21 cellular contexts compared by ENCODE assay signal in the genomic region with DNA sequence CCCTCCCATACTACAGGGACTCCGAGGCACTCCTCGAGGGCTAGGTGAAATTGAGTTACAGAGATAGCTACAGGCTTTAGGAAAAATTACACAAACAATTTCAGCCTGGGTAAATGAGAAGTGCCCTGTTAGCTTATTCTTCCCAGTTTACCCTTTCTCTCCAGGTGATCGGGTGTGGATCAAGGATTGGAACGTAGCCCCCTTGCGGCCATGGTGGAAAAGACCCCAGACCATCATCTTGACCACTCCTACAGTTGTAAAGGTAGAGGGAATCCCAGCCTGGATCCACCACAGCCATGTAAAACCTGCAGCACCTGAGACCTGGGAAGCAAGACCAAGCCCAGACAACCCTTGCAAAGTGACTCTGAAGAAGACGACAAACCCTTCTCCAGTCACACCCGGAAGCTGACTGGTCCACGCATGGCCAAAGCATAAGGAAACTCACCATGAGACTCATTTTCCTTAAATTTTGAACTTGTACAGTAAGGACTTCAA.
"Had no signal": no experiment of that assay in that cellular context is flagged by ENCODE, and none has a peak within 500 bp of the region (broad histone marks: within the 10 kb centered on the region; RNA-seq: fewer than 3 reads in every experiment).

No MANE protein-coding gene starts in this region.

- H3K36me3 ChIP-seq: neural progenitor cell, prostate gland, sigmoid colon, thoracic aorta, tibial nerve, upper lobe of left lung had no signal

- H3K4me2 ChIP-seq: neural progenitor cell had no signal

- H3K27ac ChIP-seq: coronary artery, neural progenitor cell, parathyroid adenoma, prostate gland, sigmoid colon, thoracic aorta, tibial nerve, upper lobe of left lung had no signal

- H3K9ac ChIP-seq: neural progenitor cell, parathyroid adenoma had no signal

- FAIRE-seq: endometrium, frontal cortex, kidney, urothelium cell line had no signal

- DNase-seq: dermis blood vessel endothelial cell; effector memory CD4-positive, alpha-beta T cell; erythroblast; kidney; mesenchymal stem cell; midbrain; naive thymus-derived CD4-positive, alpha-beta T cell; right cardiac atrium; sigmoid colon; stimulated activated naive B cell treated with anti-CD40 and anti-IgM and Interleukin-4, amounts not matched to agents 10 μg/mL and 1 μg/mL and 100 μg/mL, for 72 hours; upper lobe of left lung had no signal

- ATAC-seq: left lobe of liver; naive thymus-derived CD4-positive, alpha-beta T cell; right cardiac atrium; stimulated activated naive B cell treated with anti-CD40 and anti-IgM and Interleukin-4, amounts not matched to agents 10 μg/mL and 1 μg/mL and 100 μg/mL, for 72 hours had no signal

- H3K9me3 ChIP-seq: prostate gland had no signal

- H3K4me3 ChIP-seq: coronary artery, neural progenitor cell, prostate gland, sigmoid colon, thoracic aorta, tibial nerve, upper lobe of left lung had no signal

- H3K4me1 ChIP-seq: neural progenitor cell, parathyroid adenoma, prostate gland, sigmoid colon, tibial nerve, upper lobe of left lung had no signal

- H3K79me2 ChIP-seq: parathyroid adenoma had no signal

- H3K27me3 ChIP-seq: neural progenitor cell, sigmoid colon, tibial nerve, upper lobe of left lung had no signal

- H2AFZ ChIP-seq: neural progenitor cell, parathyroid adenoma had no signal
